ENCODE assay signal across 8 cellular contexts in genomic region chr15:50764331-50765201, GRCh38. TPM values are rescaled to one million over a fixed set of nuclear protein-coding genes. Genes with fewer than 3 reads are reported as not detected.
DNase-seq lines count a peak whose midpoint lies in the region; ATAC-seq and TF ChIP-seq lines count a peak whose summit lies in the region.

No MANE protein-coding gene starts in this region.

- H3K36me3 ChIP-seq in BE2C (no peaks in the 10 kb centered on the region), iPS-18a (ENCODE audit: control insufficient read depth, low read depth, low read length) (no peaks in the 10 kb centered on the region), smooth muscle cell (ENCODE audit: low read depth) (no peaks in the 10 kb centered on the region)

- H2AFZ ChIP-seq in smooth muscle cell (ENCODE audit: low read depth), result peak overlapping the region; percentile 93

- DNase-seq in BE2C (no peak), MV-4-11 (lab: John Stamatoyannopoulos, UW) (peak; percentile 15), smooth muscle cell (lab: John Stamatoyannopoulos, UW; ENCODE audit: unreplicated experiment) (no peak), foreskin melanocyte (no peak), occipital lobe (lab: John Stamatoyannopoulos, UW) (no peak)

- peak overlapping the region; percentile 93 for H3K4me2 ChIP-seq in smooth muscle cell

- H3K4me3 ChIP-seq in BE2C (ENCODE audit: low read depth, low read length), result peak overlapping the region; percentile 71
- peak overlapping the region; percentile 97 for H3K4me3 ChIP-seq in iPS-18a (ENCODE audit: low read length)
- H3K4me3 ChIP-seq in smooth muscle cell, result peak overlapping the region; percentile 78

- no peak for TF ChIP-seq CTCF in BE2C (IDR thresholded peaks at IDR 0.05; ENCODE audit: low read depth, low read length)
- TF ChIP-seq CTCF in smooth muscle cell (IDR thresholded peaks at IDR 0.05; ENCODE audit: borderline replicate concordance, insufficient read depth, poor library complexity, severe bottlenecking), result no peak

- H3K27me3 ChIP-seq in BE2C (no peaks in the 10 kb centered on the region), iPS-18a (ENCODE audit: control insufficient read depth, insufficient read depth, low read length) (no peaks in the 10 kb centered on the region), smooth muscle cell (ENCODE audit: low read depth) (no peaks in the 10 kb centered on the region)

- H3K4me1 ChIP-seq in BE2C (no peaks in the 10 kb centered on the region), iPS-18a (ENCODE audit: control insufficient read depth, low read depth, low read length) (peaks cover 2% of the 10 kb centered on the region), smooth muscle cell (ENCODE audit: low read depth) (no peaks in the 10 kb centered on the region)

- H3K9ac ChIP-seq in iPS-18a (ENCODE audit: low read length), result peak overlapping the region; percentile 92
- H3K9ac ChIP-seq in smooth muscle cell (ENCODE audit: low read depth), result peak overlapping the region; percentile 91

- peaks cover 6% of the 10 kb centered on the region for H3F3A ChIP-seq in smooth muscle cell (ENCODE audit: low read depth)

- H3K9me3 ChIP-seq in BE2C (no peaks in the 10 kb centered on the region), iPS-18a (ENCODE audit: control insufficient read depth, low read depth, low read length) (no peaks in the 10 kb centered on the region), smooth muscle cell (replicated peaks; ENCODE audit: low read depth) (no peaks in the 10 kb centered on the region)

- H3K27ac ChIP-seq in angular gyrus (ENCODE audit: low read depth, low read length) (peak overlapping the region; percentile 79), iPS-18a (ENCODE audit: low read length) (peak overlapping the region; percentile 84), smooth muscle cell (ENCODE audit: low read depth) (peak overlapping the region; percentile 78)

- H4K20me1 ChIP-seq in smooth muscle cell (ENCODE audit: low read depth), result peaks cover 26% of the 10 kb centered on the region

- WGBS in smooth muscle cell (ENCODE audit: low lambda C conversion rate), result 7% methylated on average over 16 of the region's 16 CpGs

- ATAC-seq in GM18861 (IDR thresholded peaks at IDR 0.05; ENCODE audit: unreplicated experiment), result peak; percentile 34

- H3K79me2 ChIP-seq in smooth muscle cell (ENCODE audit: low read depth), result peaks cover 52% of the 10 kb centered on the region

RNA-seq across cellular contexts. Expression of gene SPPL2A, which starts 0.9 kb away (rescaled TPM):
- 13.3 TPM for polyA plus RNA-seq in BE2C (2012; ENCODE audit: insufficient read depth, insufficient read length, low read depth)
- total RNA-seq in smooth muscle cell (149 and 265 TPM in 2 replicates), occipital lobe (36.0 TPM)
- polyA plus RNA-seq in smooth muscle cell, result 62.2 and 74.2 TPM in 2 replicates
